ENCODE assay signal across 23 cellular contexts in the genomic region with DNA sequence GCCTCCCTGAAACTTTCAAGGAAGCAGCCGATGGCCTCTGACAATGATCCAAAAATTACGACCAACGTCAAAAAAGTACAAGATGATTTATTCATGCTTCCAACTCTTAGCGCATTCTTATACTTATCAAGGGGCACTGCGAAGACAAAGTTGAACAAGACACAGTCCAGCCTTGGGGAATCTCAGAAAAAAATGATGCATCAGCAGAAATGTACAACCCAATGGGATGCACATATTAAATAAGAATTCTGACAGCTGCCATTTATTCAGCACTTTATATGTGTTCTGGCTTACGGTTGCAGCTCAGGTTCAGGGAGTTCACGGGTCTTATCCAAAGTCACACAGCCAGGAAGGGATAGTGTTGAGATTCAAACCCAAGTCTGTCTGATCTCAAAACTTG.
DNase-seq lines count a peak whose midpoint lies in the region; ATAC-seq, FAIRE-seq and TF ChIP-seq lines count a peak whose summit lies in the region.
"Had no signal": no experiment of that assay in that cellular context is flagged by ENCODE, and none has a peak within 500 bp of the region (broad histone marks: within the 10 kb centered on the region; RNA-seq: fewer than 3 reads in every experiment).

No MANE protein-coding gene starts in this region.

- H3K56ac ChIP-seq in IMR-90 (ENCODE audit: extremely low read depth, insufficient read depth, low read length) = no peak overlapping the region
- H3K56ac ChIP-seq in H1 (replicated peaks; ENCODE audit: insufficient read length, low read depth, low read length) = no peak overlapping the region

- H2AK5ac ChIP-seq in IMR-90 (ENCODE audit: low read depth, low read length) = no peak overlapping the region
- no peak overlapping the region for H2AK5ac ChIP-seq in H1 (ENCODE audit: low read depth, low read length)

- POLR2A ChIA-PET in A549 (lab: Yijun Ruan, JAX) = no interaction called here
- POLR2A ChIA-PET in IMR-90 (lab: Charles Lee; ENCODE audit: unreplicated experiment) = no interaction called here
- POLR2A ChIA-PET in H1 (lab: Charles Lee; ENCODE audit: partially characterized antibody) = interaction anchor here (1.1 to 1.4 kb wide), 2 partner anchors 9 to 18 kb away, joined by 3 to 4 read pairs; no protein-coding TSS in a partner anchor

- H3K4me1 ChIP-seq in A549 (peaks cover 24% of the 10 kb centered on the region), IMR-90 (ENCODE audit: control insufficient read depth, insufficient read depth, low read length) (no peaks in the 10 kb centered on the region), H1 (replicated peaks in 1 of 4; ENCODE audit: control insufficient read depth in 3 of 4, insufficient read depth in 4 of 4, low read length in 3 of 4) (peaks cover 0 to 5% (median 1%) of the 10 kb centered on the region in 4 experiments; a peak in 4 of 7 replicates), right cardiac atrium (ENCODE audit: control insufficient read depth, insufficient read depth, low read length) (no peaks in the 10 kb centered on the region)

- H2AK9ac ChIP-seq in IMR-90 (replicated peaks; ENCODE audit: low read depth, low read length, poor library complexity) = no peak overlapping the region

- no peak overlapping the region for H2BK120ac ChIP-seq in IMR-90 (ENCODE audit: low read depth, low read length)
- no peak overlapping the region for H2BK120ac ChIP-seq in H1 (replicated peaks; ENCODE audit: low read depth, low read length)

- 91% methylated on average over 7 of the region's 7 CpGs for WGBS in A549 (ENCODE audit: missing lambda C conversion rate)
- WGBS in IMR-90 (ENCODE audit: extremely low coverage in 2 of 2, insufficient read length in 1 of 2), 2 experiments = 82% methylated on average over 2 of the region's 7 CpGs; no CpG with 5 or more reads in 1 of the 2 experiments
- WGBS in H1 (ENCODE audit: extremely low coverage in 1 of 2, insufficient coverage in 1 of 2, insufficient read length in 1 of 2, insufficient replicate concordance in 2 of 2, low coverage in 1 of 2, low lambda C conversion rate in 2 of 2, missing lambda C conversion rate in 1 of 2), 2 experiments = 88% methylated on average over 7 of the region's 7 CpGs; no CpG with 5 or more reads in 1 of the 2 experiments
- 77% methylated on average over 7 of the region's 7 CpGs for WGBS in right cardiac atrium

- H3K36me3 ChIP-seq in IMR-90 (ENCODE audit: control insufficient read depth, insufficient read depth, low read length) (no peaks in the 10 kb centered on the region), H1 (ENCODE audit: control insufficient read depth in 2 of 4, insufficient read depth in 4 of 4, low read length in 3 of 4) (no peaks in the 10 kb centered on the region)
- H3K36me3 ChIP-seq: BLaER1 treated with 17β-estradiol and CSF1 and Interleukin-3, amounts not matched to agents 10 nM and 100 nM had no signal

- TF ChIP-seq POLR2A in A549 (IDR thresholded peaks at IDR 0.05; ENCODE audit: low read length) (no peak), IMR-90 (IDR thresholded peaks at IDR 0.05; ENCODE audit: low read depth, low read length) (no peak), H1 (IDR thresholded peaks at IDR 0.05; ENCODE audit: control extremely low read depth in 1 of 2, low read depth in 2 of 2, low read length in 2 of 2) (no peak)

- H3K18ac ChIP-seq in IMR-90 (ENCODE audit: low read depth, low read length) = no peak overlapping the region
- H3K18ac ChIP-seq in H1 (ENCODE audit: extremely low read depth, low read length) = no peak overlapping the region

- H2BK15ac ChIP-seq in IMR-90 (ENCODE audit: low read depth, low read length) (no peak overlapping the region), H1 (ENCODE audit: low read length) (no peak overlapping the region)

- H4K20me1 ChIP-seq in IMR-90 (ENCODE audit: insufficient read depth, low read length) = no peaks in the 10 kb centered on the region
- H4K20me1 ChIP-seq in H1 (replicated peaks in 1 of 2; ENCODE audit: control insufficient read depth in 1 of 2, insufficient read depth in 2 of 2, low read length in 2 of 2) = no peaks in the 10 kb centered on the region
- H4K20me1 ChIP-seq: BLaER1 treated with 17β-estradiol and CSF1 and Interleukin-3, amounts not matched to agents 10 nM and 100 nM had no signal

- H3K23ac ChIP-seq in IMR-90 (ENCODE audit: low read depth, low read length) (no peak overlapping the region), H1 (ENCODE audit: insufficient read length) (no peak overlapping the region)

- H3K27ac ChIP-seq in A549 (no peak overlapping the region), IMR-90 (ENCODE audit: insufficient read depth, low read length) (no peak overlapping the region), H1 (ENCODE audit: low read depth, low read length) (no peak overlapping the region), right cardiac atrium (ENCODE audit: low read length) (no peak overlapping the region)
- H3K27ac ChIP-seq: BLaER1 treated with 17β-estradiol and CSF1 and Interleukin-3, amounts not matched to agents 10 nM and 100 nM; C4-2B had no signal

- H3K9me1 ChIP-seq in IMR-90 (ENCODE audit: insufficient read depth, low read length) = no peaks in the 10 kb centered on the region

- H3K79me2 ChIP-seq in H1 (ENCODE audit: control insufficient read depth in 1 of 2, insufficient read depth in 2 of 2, low read length in 2 of 2) = no peaks in the 10 kb centered on the region

- H4K8ac ChIP-seq in IMR-90 (ENCODE audit: low read depth in 2 of 2, low read length in 2 of 2) = no peak overlapping the region
- no peak overlapping the region for H4K8ac ChIP-seq in H1 (ENCODE audit: extremely low read depth, insufficient read depth, low read length)

- dilution Hi-C loops in IMR-90 (cut with HindIII; ENCODE audit: low sequenced_read_pairs, unreplicated experiment) = no loop called here

- H3K27me3 ChIP-seq in IMR-90 (ENCODE audit: control insufficient read depth, insufficient read depth, low read length) (peaks cover 5% of the 10 kb centered on the region; the same call in 1 of the 2 replicates), H1 (replicated peaks in 1 of 4; ENCODE audit: control insufficient read depth in 3 of 4, extremely low read depth in 1 of 4, insufficient read depth in 3 of 4, low read length in 3 of 4) (peaks cover 1 to 19% (median 15%) of the 10 kb centered on the region in 4 experiments), right cardiac atrium (ENCODE audit: control insufficient read depth, insufficient read depth) (peaks cover 6% of the 10 kb centered on the region)
- H3K27me3 ChIP-seq: BLaER1 treated with 17β-estradiol and CSF1 and Interleukin-3, amounts not matched to agents 10 nM and 100 nM had no signal

- no peak overlapping the region for H2BK12ac ChIP-seq in H1 (ENCODE audit: low read depth, low read length)

- H3K9me3 ChIP-seq in A549 (no peaks in the 10 kb centered on the region), IMR-90 (ENCODE audit: control insufficient read depth, insufficient read depth, low read length) (no peaks in the 10 kb centered on the region), H1 (ENCODE audit: insufficient read depth in 2 of 2, low read depth in 1 of 2, low read length in 1 of 2) (no peaks in the 10 kb centered on the region), right cardiac atrium (ENCODE audit: control insufficient read depth, low read length) (no peaks in the 10 kb centered on the region)
- H3K9me3 ChIP-seq: BLaER1 treated with 17β-estradiol and CSF1 and Interleukin-3, amounts not matched to agents 10 nM and 100 nM had no signal

- H3K23me2 ChIP-seq in H1 (ENCODE audit: low read depth, low read length) = peaks cover 7% of the 10 kb centered on the region; the same call in 1 of the 2 replicates

- H3K79me1 ChIP-seq in IMR-90 (ENCODE audit: low read depth in 1 of 2, low read length in 2 of 2) = no peaks in the 10 kb centered on the region
- H3K79me1 ChIP-seq in H1 (ENCODE audit: low read depth, low read length) = no peaks in the 10 kb centered on the region

- H4K5ac ChIP-seq in IMR-90 (ENCODE audit: low read depth, low read length) (no peak overlapping the region), H1 (ENCODE audit: insufficient read length, low read depth, low read length) (no peak overlapping the region)

- FAIRE-seq in A549 (lab: Jason Lieb, UNC) (no peak), H1 (lab: Jason Lieb, UNC) (no peak)
- FAIRE-seq: A204.1, GM12878, GM12892, GM18507 had no signal

- TF ChIP-seq EP300 in A549 (IDR thresholded peaks at IDR 0.05) (no peak), H1 (IDR thresholded peaks at IDR 0.05; ENCODE audit: borderline replicate concordance in 1 of 2, low read depth in 2 of 2, low read length in 2 of 2) (no peak)

- no peak overlapping the region for H3K4me2 ChIP-seq in A549
- no peak overlapping the region for H3K4me2 ChIP-seq in IMR-90 (ENCODE audit: low read depth, low read length)
- H3K4me2 ChIP-seq in H1 (ENCODE audit: insufficient read depth in 1 of 2, low read depth in 2 of 2, low read length in 2 of 2) = no peak overlapping the region
- H3K4me2 ChIP-seq: BLaER1 treated with 17β-estradiol and CSF1 and Interleukin-3, amounts not matched to agents 10 nM and 100 nM had no signal

- no peak overlapping the region for H4K91ac ChIP-seq in IMR-90 (ENCODE audit: insufficient read depth, low read depth, low read length)
- no peak overlapping the region for H4K91ac ChIP-seq in H1 (replicated peaks; ENCODE audit: insufficient read length, low read length)

- DNase-seq in A549 (ENCODE audit: low read depth in 1 of 2, low spot score in 1 of 2) (no peak), IMR-90 (no peak), H1 (ENCODE audit: low read depth in 1 of 2, low spot score in 2 of 2) (no peak), right cardiac atrium (no peak), islet precursor cell (no peak), NCI-H69 (lab: John Stamatoyannopoulos, UW) (no peak)
- DNase-seq: 8988T; AML-193; CD4-positive, alpha-beta T cell; CD8-positive, alpha-beta T cell; DMS 273 treated with DMSO at 0.1 percent for 48 hours; DMS153; DMS53; DMS79; DND-41; EL; GDM1 had no signal

- no peak for TF ChIP-seq CTCF in A549 (IDR thresholded peaks at IDR 0.05)
- no peak for TF ChIP-seq CTCF in IMR-90 (conservative IDR thresholded peaks at IDR 0.05; ENCODE audit: low read depth, low read length)
- TF ChIP-seq CTCF in H1 (IDR thresholded peaks at IDR 0.05; ENCODE audit: control extremely low read depth in 1 of 3, insufficient read depth in 1 of 3, low read depth in 1 of 3, low read length in 3 of 3) = no peak

- intact Hi-C loops in IMR-90 (cut with micrococcal nuclease) (no loop called here), right cardiac atrium (cut with DNase I) (no loop called here)

- H3K4ac ChIP-seq in IMR-90 (ENCODE audit: low read depth, low read length) (no peak overlapping the region), H1 (replicated peaks; ENCODE audit: insufficient read length, low read depth, low read length) (no peak overlapping the region)

- H2BK5ac ChIP-seq in IMR-90 (ENCODE audit: low read depth, low read length, poor library complexity, severe bottlenecking) = no peak overlapping the region
- no peak overlapping the region for H2BK5ac ChIP-seq in H1 (ENCODE audit: low read depth, low read length)

- H3K9ac ChIP-seq in IMR-90 (ENCODE audit: low read depth, low read length) (no peak overlapping the region), H1 (replicated peaks in 1 of 4; ENCODE audit: extremely low read depth in 1 of 4, low read depth in 3 of 4, low read length in 3 of 4) (no peak overlapping the region)
- H3K9ac ChIP-seq: BLaER1 treated with 17β-estradiol and CSF1 and Interleukin-3, amounts not matched to agents 10 nM and 100 nM had no signal

- H2AFZ ChIP-seq in IMR-90 (replicated peaks; ENCODE audit: low read length, poor library complexity) = no peak overlapping the region
- H2AFZ ChIP-seq in H1 (ENCODE audit: low read length) = no peak overlapping the region

- no peak overlapping the region for H3K14ac ChIP-seq in IMR-90 (replicated peaks; ENCODE audit: low read depth, low read length)
- no peak overlapping the region for H3K14ac ChIP-seq in H1 (ENCODE audit: insufficient read length)

- H3K4me3 ChIP-seq in A549 (no peak overlapping the region), IMR-90 (ENCODE audit: insufficient read depth, low read depth, low read length) (no peak overlapping the region), H1 (ENCODE audit: extremely low read depth in 1 of 4, insufficient read depth in 2 of 4, low read depth in 3 of 4, low read length in 4 of 4) (no peak overlapping the region), right cardiac atrium (ENCODE audit: low read length) (no peak overlapping the region)
- H3K4me3 ChIP-seq: BLaER1 treated with 17β-estradiol and CSF1 and Interleukin-3, amounts not matched to agents 10 nM and 100 nM; GM12878 had no signal

- no TSS peak for BruUV-seq in IMR-90 (replicated peaks; lab: Mats Ljungman, UMichigan)

- in situ Hi-C loops in IMR-90 (cut with MboI; ENCODE audit: low sequenced_read_pairs) = no loop called here

- no peak for TF ChIP-seq RAD21 in A549 (conservative IDR thresholded peaks at IDR 0.05 in 1 of 2, IDR thresholded peaks at IDR 0.05 in 1 of 2)
- TF ChIP-seq RAD21 in IMR-90 (IDR thresholded peaks at IDR 0.05; ENCODE audit: low read length) = no peak
- no peak for TF ChIP-seq RAD21 in H1 (IDR thresholded peaks at IDR 0.05 in 1 of 2, conservative IDR thresholded peaks at IDR 0.05 in 1 of 2; ENCODE audit: low read depth in 2 of 2, low read length in 2 of 2)

- CTCF ChIA-PET in A549 (lab: Yijun Ruan, JAX) (interaction anchor here (1.8 kb wide), 1 partner anchor 46 kb away, joined by 5 read pairs; no protein-coding TSS in a partner anchor), IMR-90 (lab: Yijun Ruan, JAX) (no interaction called here), H1 (lab: Charles Lee; ENCODE audit: partially characterized antibody) (interaction anchor here (0.8 to 5.9 kb wide), 4 partner anchors 9 to 241 kb away, joined by 3 to 36 read pairs (median 3); no protein-coding TSS in a partner anchor)

- ATAC-seq in A549 (no peak), IMR-90 (ENCODE audit: low read depth) (no peak), right cardiac atrium (no peak)
- ATAC-seq: CD8-positive, alpha-beta T cell; GM12878 had no signal

- H2BK20ac ChIP-seq in IMR-90 (ENCODE audit: low read depth, low read length) (no peak overlapping the region), H1 (ENCODE audit: low read length) (no peak overlapping the region)
